Comparison of ENCODE assay signal across 6 cellular contexts in the genomic region with DNA sequence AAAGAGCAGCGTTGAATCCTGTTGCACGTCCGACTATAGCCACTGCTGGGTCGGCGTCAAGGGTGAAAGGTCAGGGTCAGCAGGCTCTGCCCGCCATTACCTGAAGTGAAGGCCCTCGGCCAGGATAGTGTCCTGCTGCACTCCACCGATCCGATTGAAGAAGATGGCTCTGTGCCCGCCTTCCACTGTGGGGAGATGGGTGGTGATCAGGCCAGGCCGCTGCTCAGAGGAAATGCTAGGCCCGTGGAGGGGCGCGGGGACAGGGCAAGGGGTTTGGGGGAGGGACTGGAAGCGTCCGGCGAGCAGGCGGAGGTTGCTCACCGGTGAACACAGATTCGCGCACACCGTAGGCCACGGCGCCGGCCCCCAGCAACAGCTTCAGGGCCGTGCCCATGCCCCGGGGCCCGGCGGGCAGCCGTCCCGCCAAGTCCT. TPM values are rescaled to one million over a fixed set of nuclear protein-coding genes. Genes with fewer than 3 reads are reported as not detected.
DNase-seq lines count a peak whose midpoint lies in the region; ATAC-seq and TF ChIP-seq lines count a peak whose summit lies in the region.

No MANE protein-coding gene starts in this region.

- no peak for TF ChIP-seq CTCF in fibroblast of mammary gland (conservative IDR thresholded peaks at IDR 0.05; ENCODE audit: control insufficient read depth, insufficient read depth, low read depth, low read length)

- H3K27me3 ChIP-seq in MG63 = no peaks in the 10 kb centered on the region
- no peaks in the 10 kb centered on the region for H3K27me3 ChIP-seq in stomach smooth muscle (ENCODE audit: control insufficient read depth in 1 of 2, insufficient read depth in 2 of 2, low read length in 2 of 2)

- ATAC-seq in GM18907 (IDR thresholded peaks at IDR 0.05; ENCODE audit: unreplicated experiment) (peak; percentile 37), HG03469 (IDR thresholded peaks at IDR 0.05; ENCODE audit: unreplicated experiment) (no peak)

- H3K9me3 ChIP-seq in MG63 (no peaks in the 10 kb centered on the region), stomach smooth muscle (ENCODE audit: control insufficient read depth in 2 of 2, low read length in 2 of 2) (no peaks in the 10 kb centered on the region)

- peaks cover 34% of the 10 kb centered on the region for H3K4me1 ChIP-seq in stomach smooth muscle (ENCODE audit: control insufficient read depth, insufficient read depth, low read length)

- DNase-seq in MG63 (peak; percentile 34), fibroblast of mammary gland (ENCODE audit: low read depth) (peak; percentile 10), DMS53 (lab: John Stamatoyannopoulos, UW) (no peak)

- peak overlapping the region; percentile 89 for H3K27ac ChIP-seq in stomach smooth muscle (ENCODE audit: low read length)

- H3K4me3 ChIP-seq in MG63 = peak overlapping the region; percentile 99
- H3K4me3 ChIP-seq in fibroblast of mammary gland (ENCODE audit: control insufficient read depth, low read depth, low read length) = peak overlapping the region; percentile 90
- peak overlapping the region; percentile 99 to 100 for H3K4me3 ChIP-seq in stomach smooth muscle (ENCODE audit: low read length in 2 of 2)

- H3K9ac ChIP-seq in stomach smooth muscle (ENCODE audit: low read length in 2 of 2) = peak overlapping the region; percentile 93

- H3K36me3 ChIP-seq in MG63 (peaks cover 83% of the 10 kb centered on the region), stomach smooth muscle (ENCODE audit: control insufficient read depth in 2 of 2, insufficient read depth in 2 of 2, low read length in 2 of 2) (peaks cover 46 to 48% of the 10 kb centered on the region in 2 donors)

RNA-seq across cellular contexts. Expression of gene PHB2, which starts 0.4 kb away (rescaled TPM):
- 349 and 524 TPM in 2 replicates for total RNA-seq in MG63 (2014; rRNA removed; shearing (Covaris generic); ENCODE audit: low replicate concordance)

RNA-seq across cellular contexts. Expression of gene EMG1, which starts 0.6 kb away (rescaled TPM):
- 23.5 and 56.5 TPM in 2 replicates for total RNA-seq in MG63 (2014; rRNA removed; shearing (Covaris generic); ENCODE audit: low replicate concordance)

RNA-seq across cellular contexts. Expression of gene PTPN6, which starts 19.0 kb away (rescaled TPM):
- total RNA-seq in MG63 (2014; rRNA removed; shearing (Covaris generic); ENCODE audit: low replicate concordance) = not detected in 2 replicates

RNA-seq across cellular contexts. Expression of gene C12orf57, which starts 26.3 kb away (rescaled TPM):
- 136 and 311 TPM in 2 replicates for total RNA-seq in MG63 (2014; rRNA removed; shearing (Covaris generic); ENCODE audit: low replicate concordance)

RNA-seq across cellular contexts. Expression of gene RNU7-1, which starts 26.5 kb away (rescaled TPM):
- not detected in 2 replicates for total RNA-seq in MG63 (2014; rRNA removed; shearing (Covaris generic); ENCODE audit: low replicate concordance)
